ENCODE assay signal across 11 cellular contexts in the genomic region with DNA sequence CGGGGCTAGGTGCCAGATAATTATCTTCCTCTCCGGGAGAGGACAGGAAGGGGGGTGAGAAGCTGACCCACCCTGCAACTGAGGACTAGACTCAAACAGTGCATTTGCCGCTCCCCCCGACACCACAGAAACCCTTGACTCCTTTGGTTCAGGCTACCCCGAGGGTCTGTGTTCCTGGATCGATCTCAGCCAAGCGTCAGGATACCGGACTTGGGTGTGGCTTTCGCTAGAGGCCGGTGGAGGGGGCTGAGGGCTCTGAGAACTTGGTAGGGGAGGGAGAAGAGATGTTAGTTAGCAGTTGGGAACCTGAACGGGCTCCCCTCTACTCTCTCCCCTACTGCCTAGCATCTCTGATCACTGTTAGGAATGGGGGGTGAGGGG. TPM values are rescaled to one million over a fixed set of nuclear protein-coding genes. Genes with fewer than 3 reads are reported as not detected.
DNase-seq lines count a peak whose midpoint lies in the region; ATAC-seq and TF ChIP-seq lines count a peak whose summit lies in the region.
"Had no signal": no experiment of that assay in that cellular context is flagged by ENCODE, and none has a peak within 500 bp of the region (broad histone marks: within the 10 kb centered on the region; RNA-seq: fewer than 3 reads in every experiment).

No MANE protein-coding gene starts in this region.

- H3K9me3 Mint-ChIP-seq in GM23338 (no peaks in the 10 kb centered on the region; the same call in 2 of the 3 replicates), neural crest cell (no peaks in the 10 kb centered on the region)
- H3K9me3 Mint-ChIP-seq in dendritic cell treated with granulocyte-macrophage colony-stimulating factor and Interleukin-4, amounts not matched to agents 40 ng/mL and 50 ng/mL, for 4 days, result no peaks in the 10 kb centered on the region

- CTCF ChIA-PET in AG04449 (lab: Yijun Ruan, JAX), result interaction anchor here (7.6 kb wide), 1 partner anchor 162 kb away, joined by 74 read pairs; no protein-coding TSS in a partner anchor
- CTCF ChIA-PET in PC-9 (lab: Charles Lee), result no interaction called here

- no peak for TF ChIP-seq POLR2A in uterus (IDR thresholded peaks at IDR 0.05)

- H3K27me3 Mint-ChIP-seq in GM23338 (ENCODE audit: insufficient read depth, low read depth, poor library complexity), result peaks cover 40% of the 10 kb centered on the region
- peaks cover 50% of the 10 kb centered on the region for H3K27me3 Mint-ChIP-seq in dendritic cell treated with granulocyte-macrophage colony-stimulating factor and Interleukin-4, amounts not matched to agents 40 ng/mL and 50 ng/mL, for 4 days
- peaks cover 93% of the 10 kb centered on the region for H3K27me3 Mint-ChIP-seq in neural crest cell (ENCODE audit: low read depth)

- H3K79me2 ChIP-seq in GM23338 (replicated peaks; ENCODE audit: insufficient read depth) (no peaks in the 10 kb centered on the region), PC-9 (ENCODE audit: low read depth) (no peaks in the 10 kb centered on the region)

- H3K9me3 ChIP-seq in PC-9 (ENCODE audit: insufficient read depth, low read depth), result no peaks in the 10 kb centered on the region; the same call in 1 of the 2 replicates
- H3K9me3 ChIP-seq in uterus, result no peaks in the 10 kb centered on the region

- H3K9me2 ChIP-seq in GM23338 (ENCODE audit: insufficient read depth), result no peaks in the 10 kb centered on the region
- no peaks in the 10 kb centered on the region for H3K9me2 ChIP-seq in PC-9 (ENCODE audit: insufficient read depth)

- H3K27ac ChIP-seq in GM23338 (ENCODE audit: low read depth) (no peak overlapping the region), PC-9 (no peak overlapping the region), uterus (no peak overlapping the region)

- H3K4me3 ChIP-seq in AG04449 (ENCODE audit: low read depth, low read length), result peak overlapping the region; percentile 30
- peak overlapping the region; percentile 85 for H3K4me3 ChIP-seq in GM23338
- H3K4me3 ChIP-seq in PC-9, result no peak overlapping the region
- H3K4me3 ChIP-seq in uterus, result no peak overlapping the region
- H3K4me3 ChIP-seq: GM12878 had no signal

- H3K4me1 ChIP-seq in GM23338 (ENCODE audit: insufficient read depth), result peaks cover 16% of the 10 kb centered on the region; the same call in 1 of the 2 replicates
- H3K4me1 ChIP-seq in PC-9 (replicated peaks; ENCODE audit: insufficient read depth), result no peaks in the 10 kb centered on the region
- H3K4me1 ChIP-seq in uterus, result no peaks in the 10 kb centered on the region

- no peaks in the 10 kb centered on the region for H3F3A ChIP-seq in GM23338 (replicated peaks; ENCODE audit: low read depth)
- no peaks in the 10 kb centered on the region for H3F3A ChIP-seq in PC-9 (ENCODE audit: insufficient read depth, low read depth)

- DNase-seq in AG04449 (ENCODE audit: low read depth, low spot score), result no peak
- peak; percentile 27 for DNase-seq in GM23338 (ENCODE audit: low spot score)
- DNase-seq in neural crest cell (ENCODE audit: low read depth, low spot score), result no peak
- DNase-seq in globus pallidus (ENCODE audit: low spot score), result no peak
- no peak for DNase-seq in PC-9
- no peak for DNase-seq in uterus
- DNase-seq: NCI-H774 had no signal

- POLR2A ChIA-PET in AG04449 (lab: Yijun Ruan, JAX), result no interaction called here
- POLR2A ChIA-PET in PC-9 (lab: Charles Lee; ENCODE audit: unreplicated experiment), result no interaction called here

- intact Hi-C loops in dendritic cell treated with granulocyte-macrophage colony-stimulating factor and Interleukin-4, amounts not matched to agents 40 ng/mL and 50 ng/mL, for 4 days (cut with micrococcal nuclease), result no loop called here
- intact Hi-C loops in PC-9 (cut with micrococcal nuclease; ENCODE audit: unreplicated experiment), result no loop called here
- intact Hi-C loops in uterus (cut with DNase I; ENCODE audit: low total_unique reads), result no loop called here

- H3K36me3 ChIP-seq in GM23338 (ENCODE audit: insufficient read depth), result no peaks in the 10 kb centered on the region
- no peaks in the 10 kb centered on the region for H3K36me3 ChIP-seq in PC-9 (ENCODE audit: low read depth)
- H3K36me3 ChIP-seq in uterus, result no peaks in the 10 kb centered on the region

- H3K4me3 Mint-ChIP-seq in GM23338 (peak overlapping the region; percentile 80), neural crest cell (peak overlapping the region; percentile 70)
- H3K4me3 Mint-ChIP-seq in dendritic cell treated with granulocyte-macrophage colony-stimulating factor and Interleukin-4, amounts not matched to agents 40 ng/mL and 50 ng/mL, for 4 days, result peak overlapping the region; percentile 73

- H3K4me2 ChIP-seq in GM23338 (peak overlapping the region; percentile 91), PC-9 (no peak overlapping the region)

- peaks cover 65% of the 10 kb centered on the region for H3K27me3 ChIP-seq in GM23338 (ENCODE audit: insufficient read depth)
- H3K27me3 ChIP-seq in PC-9 (ENCODE audit: insufficient read depth, low read depth), result peaks cover 33% of the 10 kb centered on the region; the same call in 1 of the 2 replicates
- H3K27me3 ChIP-seq in uterus, result peaks cover 5 to 13% of the 10 kb centered on the region in 2 donors

- TF ChIP-seq CTCF in AG04449 (IDR thresholded peaks at IDR 0.05; ENCODE audit: insufficient read depth, low read length, missing control alignments) (no peak), GM23338 (conservative IDR thresholded peaks at IDR 0.05; ENCODE audit: low read depth in 2 of 2) (no peak), neural crest cell (conservative IDR thresholded peaks at IDR 0.05) (no peak), PC-9 (conservative IDR thresholded peaks at IDR 0.05) (no peak), uterus (IDR thresholded peaks at IDR 0.05) (no peak)

- H3K36me3 Mint-ChIP-seq in GM23338 (ENCODE audit: low read depth), result no peaks in the 10 kb centered on the region
- no peaks in the 10 kb centered on the region for H3K36me3 Mint-ChIP-seq in dendritic cell treated with granulocyte-macrophage colony-stimulating factor and Interleukin-4, amounts not matched to agents 40 ng/mL and 50 ng/mL, for 4 days (ENCODE audit: low read depth)
- no peaks in the 10 kb centered on the region for H3K36me3 Mint-ChIP-seq in neural crest cell (ENCODE audit: low read depth)

- peaks cover 10% of the 10 kb centered on the region; the same call in 1 of the 2 replicates for H4K20me1 ChIP-seq in GM23338 (replicated peaks; ENCODE audit: insufficient read depth)
- no peaks in the 10 kb centered on the region for H4K20me1 ChIP-seq in PC-9 (ENCODE audit: insufficient read depth)

- 0 out of 2 replicates have a peak overlapping the region, but pooled peaks have one; percentile 28 for H2AFZ ChIP-seq in GM23338
- no peak overlapping the region for H2AFZ ChIP-seq in PC-9

- H3K4me1 Mint-ChIP-seq in GM23338 (peaks cover 26% of the 10 kb centered on the region), neural crest cell (peaks cover 5% of the 10 kb centered on the region)
- peaks cover 34% of the 10 kb centered on the region for H3K4me1 Mint-ChIP-seq in dendritic cell treated with granulocyte-macrophage colony-stimulating factor and Interleukin-4, amounts not matched to agents 40 ng/mL and 50 ng/mL, for 4 days (ENCODE audit: low read depth)

- BruUV-seq in PC-9 (replicated peaks; lab: Mats Ljungman, UMichigan), result no TSS peak

- ATAC-seq in GM23338, result no peak; the same call in 2 of the 3 replicates
- ATAC-seq in HG03520 (IDR thresholded peaks at IDR 0.05; ENCODE audit: unreplicated experiment), result no peak
- ATAC-seq: GM12878 had no signal

- H3K27ac Mint-ChIP-seq in GM23338 (no peak overlapping the region), neural crest cell (ENCODE audit: unreplicated experiment) (no peak overlapping the region)
- H3K27ac Mint-ChIP-seq in dendritic cell treated with granulocyte-macrophage colony-stimulating factor and Interleukin-4, amounts not matched to agents 40 ng/mL and 50 ng/mL, for 4 days, result no peak overlapping the region

TF ChIP-seq in GM23338, 12 proteins besides CTCF, POLR2A, EP300 and RAD21 (continues in another document):
- TF ChIP-seq CREB1 (CRISPR knock-in tag; IDR thresholded peaks at IDR 0.05; ENCODE audit: low read depth) (no peak), ZNF331 (CRISPR knock-in tag; IDR thresholded peaks at IDR 0.05; ENCODE audit: low read depth) (no peak), ZNF114 (CRISPR knock-in tag; IDR thresholded peaks at IDR 0.05) (no peak), EZH2phosphoT487 (IDR thresholded peaks at IDR 0.05; ENCODE audit: unreplicated experiment) (no peak), EZH2 (IDR thresholded peaks at IDR 0.05; ENCODE audit: low read depth, unreplicated experiment) (no peak), JUNB (IDR thresholded peaks at IDR 0.05; ENCODE audit: unreplicated experiment) (no peak)
- TF ChIP-seq, protein P1, sequence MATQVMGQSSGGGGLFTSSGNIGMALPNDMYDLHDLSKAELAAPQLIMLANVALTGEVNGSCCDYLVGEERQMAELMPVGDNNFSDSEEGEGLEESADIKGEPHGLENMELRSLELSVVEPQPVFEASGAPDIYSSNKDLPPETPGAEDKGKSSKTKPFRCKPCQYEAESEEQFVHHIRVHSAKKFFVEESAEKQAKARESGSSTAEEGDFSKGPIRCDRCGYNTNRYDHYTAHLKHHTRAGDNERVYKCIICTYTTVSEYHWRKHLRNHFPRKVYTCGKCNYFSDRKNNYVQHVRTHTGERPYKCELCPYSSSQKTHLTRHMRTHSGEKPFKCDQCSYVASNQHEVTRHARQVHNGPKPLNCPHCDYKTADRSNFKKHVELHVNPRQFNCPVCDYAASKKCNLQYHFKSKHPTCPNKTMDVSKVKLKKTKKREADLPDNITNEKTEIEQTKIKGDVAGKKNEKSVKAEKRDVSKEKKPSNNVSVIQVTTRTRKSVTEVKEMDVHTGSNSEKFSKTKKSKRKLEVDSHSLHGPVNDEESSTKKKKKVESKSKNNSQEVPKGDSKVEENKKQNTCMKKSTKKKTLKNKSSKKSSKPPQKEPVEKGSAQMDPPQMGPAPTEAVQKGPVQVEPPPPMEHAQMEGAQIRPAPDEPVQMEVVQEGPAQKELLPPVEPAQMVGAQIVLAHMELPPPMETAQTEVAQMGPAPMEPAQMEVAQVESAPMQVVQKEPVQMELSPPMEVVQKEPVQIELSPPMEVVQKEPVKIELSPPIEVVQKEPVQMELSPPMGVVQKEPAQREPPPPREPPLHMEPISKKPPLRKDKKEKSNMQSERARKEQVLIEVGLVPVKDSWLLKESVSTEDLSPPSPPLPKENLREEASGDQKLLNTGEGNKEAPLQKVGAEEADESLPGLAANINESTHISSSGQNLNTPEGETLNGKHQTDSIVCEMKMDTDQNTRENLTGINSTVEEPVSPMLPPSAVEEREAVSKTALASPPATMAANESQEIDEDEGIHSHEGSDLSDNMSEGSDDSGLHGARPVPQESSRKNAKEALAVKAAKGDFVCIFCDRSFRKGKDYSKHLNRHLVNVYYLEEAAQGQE (IDR thresholded peaks at IDR 0.05; ENCODE audit: unreplicated experiment), result no peak

RNA-seq across cellular contexts. Expression of a gene that starts 0.8 kb away (rescaled TPM):
- 0.24 TPM in 1 of 2 replicates, not detected in the other for total RNA-seq in GM23338 (2014; rRNA removed; shearing (Covaris generic))
- 0.09 and 0.13 TPM in 2 replicates for polyA plus RNA-seq in GM23338 (2016; fragmentation: Nextera tagmentation; extraction: Ambion mirVana)
- total RNA-seq in neural crest cell, result 1.6 and 1.7 TPM in 2 replicates
- not detected in 2 replicates for total RNA-seq in PC-9 (2021)
- 1 to 10 TPM in 1 of 4 donors, under 1 TPM in 1, not detected in 2; 0.26 to 2.6 TPM for total RNA-seq in uterus
- total RNA-seq: GM12878, mesenteric fat pad had no signal
- polyA plus RNA-seq: GM12878 had no signal

Comparison
In these comparisons a context has a peak if more than half of its experiments do, and no peak if none do; other contexts are left out.
1. H3K4me3 ChIP-seq: peak in AG04449 (single experiment) and GM23338 (single experiment); none in PC-9 (single experiment) and uterus (0 of 2).
2. Peak in every context shown above with its lines, with median percentiles within 50 percentile points of each other: H3K4me3 Mint-ChIP-seq.